ENCODE assay signal across 17 cellular contexts in the genomic region with DNA sequence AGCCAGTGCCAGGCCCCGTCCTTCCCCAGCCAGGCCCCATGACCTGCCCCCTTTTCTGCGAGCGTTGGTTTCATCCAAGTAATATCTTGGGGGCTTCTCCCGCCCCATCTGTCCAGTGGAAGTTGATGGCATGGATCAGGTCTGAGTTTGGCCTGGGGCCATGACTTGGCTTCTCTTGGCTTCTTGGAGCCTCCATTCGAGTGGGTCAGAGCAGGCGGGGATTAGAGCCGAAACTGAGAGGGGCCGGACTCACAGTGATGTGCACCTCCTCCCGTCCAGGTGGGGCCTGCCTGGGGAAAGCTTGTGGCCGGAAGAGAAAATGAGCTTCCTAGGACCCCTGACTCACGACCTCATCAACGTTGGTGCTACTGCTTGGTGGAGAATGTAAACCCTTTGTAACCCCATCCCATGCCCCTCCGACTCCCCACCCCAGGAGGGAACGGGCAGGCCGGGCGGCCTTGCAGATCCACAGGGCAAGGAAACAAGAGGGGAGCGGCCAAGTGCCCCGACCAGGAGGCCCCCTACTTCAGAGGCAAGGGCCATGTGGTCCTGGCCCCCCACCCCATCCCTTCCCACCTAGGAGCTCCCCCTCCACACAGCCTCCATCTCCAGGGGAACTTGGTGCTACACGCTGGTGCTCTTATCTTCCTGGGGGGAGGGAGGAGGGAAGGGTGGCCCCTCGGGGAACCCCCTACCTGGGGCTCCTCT. TPM values are rescaled to one million over a fixed set of nuclear protein-coding genes. Genes with fewer than 3 reads are reported as not detected.
DNase-seq lines count a peak whose midpoint lies in the region; ATAC-seq and TF ChIP-seq lines count a peak whose summit lies in the region.
"Had no signal": no experiment of that assay in that cellular context is flagged by ENCODE, and none has a peak within 500 bp of the region (broad histone marks: within the 10 kb centered on the region; RNA-seq: fewer than 3 reads in every experiment).

No MANE protein-coding gene starts in this region.

- no peaks in the 10 kb centered on the region for H3K36me3 Mint-ChIP-seq in CD14-positive monocyte
- H3K36me3 Mint-ChIP-seq: activated naive CD4-positive, alpha-beta T cell treated with anti-CD3 and anti-CD28 coated beads, Interleukin-2, amount 50 U/mL, for 24 hours; natural killer cell had no signal

- no peak overlapping the region for H3K4me3 Mint-ChIP-seq in CD14-positive monocyte
- H3K4me3 Mint-ChIP-seq: activated B cell treated with CpG ODN at 0.5 μM for 24 hours; activated CD4-positive, alpha-beta memory T cell treated with anti-CD3 and anti-CD28 coated beads, Interleukin-2, amount 10 ng/mL, durations not matched to agents 7 days and 5 days; activated naive CD4-positive, alpha-beta T cell treated with anti-CD3 and anti-CD28 coated beads, Interleukin-2, amount 50 U/mL, for 24 hours; natural killer cell had no signal

- H3K27me3 ChIP-seq in DND-41 (ENCODE audit: insufficient read depth, low read length, poor library complexity) (no peaks in the 10 kb centered on the region), Loucy (ENCODE audit: insufficient read depth, low read length, poor library complexity, severe bottlenecking) (no peaks in the 10 kb centered on the region), osteoblast (ENCODE audit: insufficient read depth, low read length) (no peaks in the 10 kb centered on the region)
- H3K27me3 ChIP-seq: MG63, pancreas, Peyer's patch, SJCRH30 had no signal

- no peaks in the 10 kb centered on the region for H3K9me2 ChIP-seq in Loucy (replicated peaks; ENCODE audit: low read depth, low read length)

- no peaks in the 10 kb centered on the region for H3K4me1 Mint-ChIP-seq in CD14-positive monocyte
- H3K4me1 Mint-ChIP-seq: activated naive CD4-positive, alpha-beta T cell treated with anti-CD3 and anti-CD28 coated beads, Interleukin-2, amount 50 U/mL, for 24 hours; natural killer cell had no signal

- no peak overlapping the region for H3K9ac ChIP-seq in DND-41 (ENCODE audit: low read depth, low read length)
- no peak overlapping the region for H3K9ac ChIP-seq in Loucy (ENCODE audit: low read depth, low read length, poor library complexity, severe bottlenecking)

- peaks cover 4% of the 10 kb centered on the region for H3K4me1 ChIP-seq in DND-41 (ENCODE audit: insufficient read depth, low read length)
- H3K4me1 ChIP-seq in Loucy (ENCODE audit: insufficient read depth, low read length, poor library complexity, severe bottlenecking): no peaks in the 10 kb centered on the region
- H3K4me1 ChIP-seq in osteoblast (ENCODE audit: insufficient read depth, low read length): no peaks in the 10 kb centered on the region
- H3K4me1 ChIP-seq: pancreas, Peyer's patch had no signal

- H3K4me3 ChIP-seq in DND-41 (ENCODE audit: low read depth in 1 of 2, low read length in 2 of 2) (no peak overlapping the region), Loucy (ENCODE audit: low read length, poor library complexity, severe bottlenecking) (no peak overlapping the region), osteoblast (ENCODE audit: insufficient read depth, low read length) (no peak overlapping the region)
- H3K4me3 ChIP-seq: MG63, pancreas, Peyer's patch, SJCRH30 had no signal

- ATAC-seq in DND-41 (ENCODE audit: insufficient read depth, low read depth): no peak
- peak; percentile 2 for ATAC-seq in esophagus mucosa
- ATAC-seq in HG02610 (IDR thresholded peaks at IDR 0.05; ENCODE audit: unreplicated experiment): no peak

- no peak overlapping the region for H3K4me2 ChIP-seq in DND-41 (ENCODE audit: insufficient read depth, low read length)
- no peak overlapping the region for H3K4me2 ChIP-seq in Loucy (ENCODE audit: low read depth, low read length, poor library complexity, severe bottlenecking)
- H3K4me2 ChIP-seq in osteoblast (ENCODE audit: insufficient read depth, low read length): no peak overlapping the region

- H3K79me2 ChIP-seq in DND-41 (ENCODE audit: insufficient read depth, low read length) (no peaks in the 10 kb centered on the region), Loucy (ENCODE audit: insufficient read depth, low read length) (no peaks in the 10 kb centered on the region), osteoblast (ENCODE audit: insufficient read depth, low read length) (no peaks in the 10 kb centered on the region)

- H3K9me3 ChIP-seq in DND-41 (ENCODE audit: insufficient read depth, low read length, severe bottlenecking) (no peaks in the 10 kb centered on the region), Loucy (ENCODE audit: insufficient read depth, low read depth, low read length) (no peaks in the 10 kb centered on the region), osteoblast (ENCODE audit: low read depth, low read length) (no peaks in the 10 kb centered on the region)
- H3K9me3 ChIP-seq: MG63, pancreas, Peyer's patch, SJCRH30 had no signal

- TF ChIP-seq CTCF in DND-41 (IDR thresholded peaks at IDR 0.05; ENCODE audit: borderline replicate concordance, extremely low read depth, low read length, poor library complexity, severe bottlenecking): no peak
- TF ChIP-seq CTCF in Loucy (conservative IDR thresholded peaks at IDR 0.05; ENCODE audit: low read length): no peak
- TF ChIP-seq CTCF in osteoblast (IDR thresholded peaks at IDR 0.05; ENCODE audit: extremely low read depth, low read depth, low read length): no peak
- TF ChIP-seq CTCF in CD14-positive monocyte (IDR thresholded peaks at IDR 0.05): no peak

- H3K27me3 Mint-ChIP-seq in CD14-positive monocyte (ENCODE audit: low read depth in 3 of 3): peaks cover 2 to 5% (median 4%) of the 10 kb centered on the region in 3 donors
- H3K27me3 Mint-ChIP-seq: activated B cell treated with CpG ODN at 0.5 μM for 24 hours; activated CD4-positive, alpha-beta memory T cell treated with anti-CD3 and anti-CD28 coated beads, Interleukin-2, amount 10 ng/mL, durations not matched to agents 7 days and 5 days; activated naive CD4-positive, alpha-beta T cell treated with anti-CD3 and anti-CD28 coated beads, Interleukin-2, amount 50 U/mL, for 24 hours had no signal

- peak overlapping the region in 1 of 7 donors; percentile 62 for H3K27ac Mint-ChIP-seq in CD14-positive monocyte
- H3K27ac Mint-ChIP-seq: activated B cell treated with CpG ODN at 0.5 μM for 24 hours; activated CD4-positive, alpha-beta memory T cell treated with anti-CD3 and anti-CD28 coated beads, Interleukin-2, amount 10 ng/mL, durations not matched to agents 7 days and 5 days; activated T-helper 2 cell treated with anti-CD3 and anti-CD28 coated beads, Interferon-gamma antibody, Interleukin-2, Interleukin-4, amounts not matched to agents 10 μg/mL and 5 μg/mL and 100 μg/mL, durations not matched to agents 14 hours and 24 hours and 36 hours had no signal

- DNase-seq in DND-41: no peak
- peak; percentile 57 for DNase-seq in osteoblast (ENCODE audit: insufficient read length, low spot score, missing footprints)
- no peak for DNase-seq in cerebellar nuclear complex (lab: John Stamatoyannopoulos, UW)
- DNase-seq in CD14-positive monocyte (ENCODE audit: low spot score): no peak
- no peak for DNase-seq in activated CD4-positive, CD25-positive, alpha-beta regulatory T cell treated with anti-CD3 and anti-CD28 coated beads, Interleukin-2, amount 50 U/mL, for 72 hours

- H3K9me3 Mint-ChIP-seq in CD14-positive monocyte: peaks cover 0 to 5% (median 0%) of the 10 kb centered on the region in 7 donors
- H3K9me3 Mint-ChIP-seq: activated B cell treated with CpG ODN at 0.5 μM for 24 hours; activated CD4-positive, alpha-beta memory T cell treated with anti-CD3 and anti-CD28 coated beads, Interleukin-2, amount 10 ng/mL, durations not matched to agents 7 days and 5 days; activated naive CD4-positive, alpha-beta T cell treated with anti-CD3 and anti-CD28 coated beads, Interleukin-2, amount 50 U/mL, for 24 hours; activated T-helper 2 cell treated with anti-CD3 and anti-CD28 coated beads, Interferon-gamma antibody, Interleukin-2, Interleukin-4, amounts not matched to agents 10 μg/mL and 5 μg/mL and 100 μg/mL, durations not matched to agents 14 hours and 24 hours and 36 hours; natural killer cell had no signal

- H3K27ac ChIP-seq in DND-41 (ENCODE audit: low read length): no peak overlapping the region
- no peak overlapping the region for H3K27ac ChIP-seq in osteoblast (ENCODE audit: low read depth, low read length)
- H3K27ac ChIP-seq: pancreas, Peyer's patch, SJCRH30 had no signal

- H2AFZ ChIP-seq in DND-41 (ENCODE audit: low read depth, low read length) (peak overlapping the region; percentile 83), Loucy (ENCODE audit: low read length) (peak overlapping the region; percentile 43; the same call in 1 of the 2 replicates), osteoblast (ENCODE audit: low read length) (peak overlapping the region; percentile 69)

- H4K20me1 ChIP-seq in DND-41 (ENCODE audit: insufficient read depth, low read length) (no peaks in the 10 kb centered on the region), Loucy (ENCODE audit: insufficient read depth, low read length, poor library complexity, severe bottlenecking) (no peaks in the 10 kb centered on the region), osteoblast (ENCODE audit: insufficient read depth, low read length) (no peaks in the 10 kb centered on the region)

- intact Hi-C loops in CD14-positive monocyte (cut with micrococcal nuclease): loop anchor here (2.0 to 10.0 kb wide), 4 partner anchors 114 to 334 kb away; a partner anchor contains a TSS

- no peaks in the 10 kb centered on the region for H3F3A ChIP-seq in Loucy (ENCODE audit: low read depth)

- H3K36me3 ChIP-seq in DND-41 (ENCODE audit: insufficient read depth, low read length) (no peaks in the 10 kb centered on the region), Loucy (ENCODE audit: insufficient read depth, low read length) (no peaks in the 10 kb centered on the region), osteoblast (ENCODE audit: insufficient read depth, low read length) (no peaks in the 10 kb centered on the region)
- H3K36me3 ChIP-seq: MG63, Peyer's patch had no signal

RNA-seq across cellular contexts. Expression of a gene that starts 15.1 kb away (rescaled TPM):
- total RNA-seq in esophagus mucosa (10.2 TPM), osteoblast (46.7 and 48.9 TPM in 2 replicates)
- polyA plus RNA-seq in CD14-positive monocyte: 10 to 100 TPM; 12.6 to 13.9 TPM

RNA-seq across cellular contexts. Expression of a gene that starts 40.6 kb away (rescaled TPM):
- total RNA-seq in esophagus mucosa (4.9 TPM), osteoblast (69.1 and 113 TPM in 2 replicates)
- not detected for polyA plus RNA-seq in CD14-positive monocyte
- total RNA-seq: activated B cell treated with CpG ODN at 0.5 μM for 24 hours; activated CD4-positive, alpha-beta memory T cell treated with anti-CD3 and anti-CD28 coated beads, Interleukin-2, amount 10 ng/mL, durations not matched to agents 7 days and 5 days; activated T-helper 2 cell treated with anti-CD3 and anti-CD28 coated beads, Interferon-gamma antibody, Interleukin-2, Interleukin-4, amounts not matched to agents 10 μg/mL and 5 μg/mL and 100 μg/mL, durations not matched to agents 14 hours and 24 hours and 36 hours had no signal

Comparison
In these comparisons a context has a peak if more than half of its experiments do, and no peak if none do; other contexts are left out.
1. RNA of a gene that starts 40.6 kb away (total RNA-seq): 69.1 to 113 TPM in osteoblast; 4.9 TPM in esophagus mucosa (single experiment); every median in the first group is over 10 times any median in the second.
2. Peak in every context shown above with its lines, with median percentiles within 50 percentile points of each other: H2AFZ ChIP-seq.